In the genomic region with DNA sequence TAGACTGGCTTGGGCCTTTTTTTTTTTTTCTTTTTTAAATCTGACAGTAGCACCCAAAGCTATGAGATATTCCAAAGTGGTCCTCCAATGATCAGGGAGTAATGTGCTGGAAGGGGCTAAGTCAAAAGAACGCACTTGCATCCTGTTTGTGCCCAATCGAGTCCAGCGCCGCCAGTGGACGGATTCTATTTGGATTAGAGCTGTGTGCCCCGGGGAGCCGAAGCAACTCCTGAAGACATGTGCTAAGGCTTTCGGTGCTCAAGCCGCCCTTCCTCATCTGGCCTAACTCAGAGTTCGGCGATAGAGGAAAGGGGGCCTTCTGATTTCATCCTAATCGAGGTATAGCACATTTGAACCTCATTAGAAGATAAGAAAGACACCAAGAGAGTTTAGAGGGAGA, we compare ENCODE assay signal across 28 cellular contexts.
"Had no signal": no experiment of that assay in that cellular context is flagged by ENCODE, and none has a peak within 500 bp of the region (broad histone marks: within the 10 kb centered on the region; RNA-seq: fewer than 3 reads in every experiment).

No MANE protein-coding gene starts in this region.

- DNase-seq: naive thymus-derived CD4-positive, alpha-beta T cell; occipital lobe; psoas muscle; right cardiac atrium; right lobe of liver; sigmoid colon; small intestine; stimulated activated CD4-positive, alpha-beta T cell treated with anti-CD3 and anti-CD28 coated beads, Interleukin-12 subunit alpha, Interleukin-12 subunit beta, amount 100 ng/mL, for 4 hours; stimulated activated CD4-positive, alpha-beta T cell treated with anti-CD3 and anti-CD28 coated beads, Interleukin-1b, Interleukin-23, amount 100 ng/mL, for 48 hours; stimulated activated CD4-positive, alpha-beta T cell treated with anti-CD3 and anti-CD28 coated beads, Interleukin-4, amount 100 ng/mL, for 1 hour; stimulated activated CD4-positive, alpha-beta T cell treated with anti-CD3 and anti-CD28 coated beads, Interleukin-4, amount 100 ng/mL, for 4 hours; stimulated activated CD8-positive, alpha-beta memory T cell treated with anti-CD3 and anti-CD28 coated beads, Interleukin-4, amount 100 ng/mL, for 48 hours; stimulated activated naive CD4-positive, alpha-beta T cell; stimulated activated naive CD8-positive, alpha-beta T cell treated with anti-CD3 and anti-CD28 coated beads, Interleukin-15, amount 100 ng/mL, for 72 hours; stimulated activated naive CD8-positive, alpha-beta T cell treated with anti-CD3 and anti-CD28 coated beads, Interleukin-15, Interleukin-2, amounts not matched to agents 100 U/mL and 50 U/mL, for 24 hours; substantia nigra; tibial artery; transverse colon had no signal

- FAIRE-seq: pancreas, small intestine, urothelium cell line had no signal

- ATAC-seq: naive thymus-derived CD4-positive, alpha-beta T cell; pancreas; psoas muscle; stimulated activated memory B cell treated with anti-CD40 and anti-IgM and Interleukin-4, amounts not matched to agents 10 μg/mL and 1 μg/mL and 100 μg/mL, for 72 hours; stimulated activated naive CD8-positive, alpha-beta T cell treated with anti-CD3 and anti-CD28 coated beads, Interleukin-15, amount 100 ng/mL, for 72 hours; stimulated activated naive CD8-positive, alpha-beta T cell treated with anti-CD3 and anti-CD28 coated beads, Interleukin-15, Interleukin-2, amounts not matched to agents 100 U/mL and 50 U/mL, for 24 hours had no signal

- H3K4me3 ChIP-seq: neural progenitor cell, pancreas, psoas muscle, right lobe of liver, sigmoid colon, suprapubic skin, testis, tibial artery, transverse colon, vagina had no signal

- H3K4me3 Mint-ChIP-seq: naive thymus-derived CD4-positive, alpha-beta T cell; nephron; neural progenitor cell; stimulated activated memory B cell treated with anti-CD40 and anti-IgM and Interleukin-4, amounts not matched to agents 10 μg/mL and 1 μg/mL and 100 μg/mL, for 72 hours; stimulated activated naive CD8-positive, alpha-beta T cell treated with anti-CD3 and anti-CD28 coated beads, Interleukin-15, amount 100 ng/mL, for 72 hours; type B pancreatic cell had no signal

- H3K36me3 ChIP-seq: neural progenitor cell, pancreas, right lobe of liver, sigmoid colon, suprapubic skin, tibial artery, transverse colon, vagina had no signal

- H3K27ac ChIP-seq: neural progenitor cell, pancreas, psoas muscle, right lobe of liver, sigmoid colon, suprapubic skin, testis, tibial artery, transverse colon, vagina had no signal

- H3K4me1 Mint-ChIP-seq: naive thymus-derived CD4-positive, alpha-beta T cell; nephron; stimulated activated memory B cell treated with anti-CD40 and anti-IgM and Interleukin-4, amounts not matched to agents 10 μg/mL and 1 μg/mL and 100 μg/mL, for 72 hours; stimulated activated naive CD8-positive, alpha-beta T cell treated with anti-CD3 and anti-CD28 coated beads, Interleukin-15, amount 100 ng/mL, for 72 hours had no signal

- H3K9me3 ChIP-seq: pancreas, psoas muscle, right lobe of liver, sigmoid colon, suprapubic skin, testis, tibial artery, transverse colon, vagina had no signal

- H3K36me3 Mint-ChIP-seq: naive thymus-derived CD4-positive, alpha-beta T cell; neural progenitor cell; stimulated activated memory B cell treated with anti-CD40 and anti-IgM and Interleukin-4, amounts not matched to agents 10 μg/mL and 1 μg/mL and 100 μg/mL, for 72 hours; type B pancreatic cell had no signal

- H3K4me1 ChIP-seq: pancreas, psoas muscle, right lobe of liver, sigmoid colon, testis, transverse colon had no signal

- H3K9me3 Mint-ChIP-seq: naive thymus-derived CD4-positive, alpha-beta T cell; nephron; stimulated activated memory B cell treated with anti-CD40 and anti-IgM and Interleukin-4, amounts not matched to agents 10 μg/mL and 1 μg/mL and 100 μg/mL, for 72 hours; stimulated activated naive CD8-positive, alpha-beta T cell treated with anti-CD3 and anti-CD28 coated beads, Interleukin-15, amount 100 ng/mL, for 72 hours; type B pancreatic cell had no signal

- H3K27me3 Mint-ChIP-seq: stimulated activated memory B cell treated with anti-CD40 and anti-IgM and Interleukin-4, amounts not matched to agents 10 μg/mL and 1 μg/mL and 100 μg/mL, for 72 hours had no signal

- H3K9ac ChIP-seq: neural progenitor cell had no signal

- H3K27ac Mint-ChIP-seq: naive thymus-derived CD4-positive, alpha-beta T cell; nephron; neural progenitor cell; progenitor cell of endocrine pancreas; stimulated activated memory B cell treated with anti-CD40 and anti-IgM and Interleukin-4, amounts not matched to agents 10 μg/mL and 1 μg/mL and 100 μg/mL, for 72 hours; stimulated activated naive CD8-positive, alpha-beta T cell treated with anti-CD3 and anti-CD28 coated beads, Interleukin-15, amount 100 ng/mL, for 72 hours; type B pancreatic cell had no signal

- H3K27me3 ChIP-seq: neural progenitor cell, pancreas, right lobe of liver, testis, vagina had no signal
